9 cellular contexts compared by ENCODE assay signal in genomic region chr6:35736982-35737412, GRCh38. TPM values are rescaled to one million over a fixed set of nuclear protein-coding genes. Genes with fewer than 3 reads are reported as not detected.
DNase-seq lines count a peak whose midpoint lies in the region; ATAC-seq, FAIRE-seq and TF ChIP-seq lines count a peak whose summit lies in the region.
"Had no signal": no experiment of that assay in that cellular context is flagged by ENCODE, and none has a peak within 500 bp of the region (broad histone marks: within the 10 kb centered on the region; RNA-seq: fewer than 3 reads in every experiment).

Gene ARMC12, plus strand, starts transcription at chr6:35737032. Its CDS starts 77 bp downstream, at chr6:35737109.

- H3K4me1 ChIP-seq in A549, result peaks cover 12% of the 10 kb centered on the region
- peaks cover 54% of the 10 kb centered on the region for H3K4me1 ChIP-seq in CD8-positive, alpha-beta T cell (ENCODE audit: insufficient read depth, low read length)

- no peaks in the 10 kb centered on the region for H3K9me3 ChIP-seq in A549
- H3K9me3 ChIP-seq in CD8-positive, alpha-beta T cell (ENCODE audit: low read length), result no peaks in the 10 kb centered on the region

- peak in 1 of 2 experiments; percentile 31; a peak in 3 of 6 replicates for ATAC-seq in A549
- no peak for ATAC-seq in CD8-positive, alpha-beta T cell
- no peak for ATAC-seq in activated CD8-positive, alpha-beta T cell treated with anti-CD3 and anti-CD28 coated beads, Interleukin-2, amount 10 ng/mL, durations not matched to agents 7 days and 5 days
- ATAC-seq in HG03175 (IDR thresholded peaks at IDR 0.05; ENCODE audit: unreplicated experiment), result no peak
- ATAC-seq in GM21737 (IDR thresholded peaks at IDR 0.05; ENCODE audit: unreplicated experiment), result no peak

- no peak for TF ChIP-seq POLR2A in A549 (IDR thresholded peaks at IDR 0.05; ENCODE audit: low read length)

- no peaks in the 10 kb centered on the region for H3K27me3 ChIP-seq in CD8-positive, alpha-beta T cell (ENCODE audit: insufficient read depth, low read length)

- H3K4me1 Mint-ChIP-seq in CD8-positive, alpha-beta T cell (ENCODE audit: low read depth), result peaks cover 47% of the 10 kb centered on the region
- peaks cover 44% of the 10 kb centered on the region for H3K4me1 Mint-ChIP-seq in activated CD8-positive, alpha-beta T cell treated with anti-CD3 and anti-CD28 coated beads, Interleukin-2, amount 10 ng/mL, durations not matched to agents 7 days and 5 days (ENCODE audit: low read depth)
- H3K4me1 Mint-ChIP-seq in neural crest cell, result peaks cover 47% of the 10 kb centered on the region

- CTCF ChIA-PET in A549 (lab: Yijun Ruan, JAX), result interaction anchor here (0.7 to 7.2 kb wide), 42 partner anchors 7 to 443 kb away, joined by 3 to 129 read pairs (median 5); no protein-coding TSS in a partner anchor
- CTCF ChIA-PET in CD8-positive, alpha-beta T cell (lab: Charles Lee), result interaction anchor here (0.6 to 17.2 kb wide), 69 partner anchors 12 to 444 kb away, joined by 3 to 341 read pairs (median 6); partner anchors contain the start of genes DEF6, FANCE, FKBP5 and PPARD
- CTCF ChIA-PET in activated CD8-positive, alpha-beta T cell treated with anti-CD3 and anti-CD28 coated beads, Interleukin-2, amount 10 ng/mL, durations not matched to agents 7 days and 5 days (lab: Charles Lee), result interaction anchor here (0.6 to 10.3 kb wide), 59 partner anchors 10 to 478 kb away, joined by 3 to 259 read pairs (median 8); partner anchors contain the start of genes FKBP5 and RPL10A

- peak within 1 kb of the TSS; percentile 60 to 99; a peak in 4 of 6 replicates for H3K27ac ChIP-seq in A549
- no peak within 1 kb of the TSS for H3K27ac ChIP-seq in CD8-positive, alpha-beta T cell (ENCODE audit: low read depth, low read length)

- POLR2A ChIA-PET in A549 (lab: Yijun Ruan, JAX), result interaction anchor here (0.5 kb wide), 1 partner anchor 53 kb away, joined by 3 read pairs; no protein-coding TSS in a partner anchor
- POLR2A ChIA-PET in CD8-positive, alpha-beta T cell (lab: Charles Lee), result interaction anchor here (0.8 to 2.1 kb wide), 10 partner anchors 9 to 287 kb away, joined by 3 to 9 read pairs (median 4); no protein-coding TSS in a partner anchor
- POLR2A ChIA-PET in activated CD8-positive, alpha-beta T cell treated with anti-CD3 and anti-CD28 coated beads, Interleukin-2, amount 10 ng/mL, durations not matched to agents 7 days and 5 days (lab: Charles Lee), result interaction anchor here (0.7 to 1.7 kb wide), 7 partner anchors 9 to 266 kb away, joined by 3 to 4 read pairs (median 3); no protein-coding TSS in a partner anchor

- no peak within 1 kb of the TSS for H3K4me2 ChIP-seq in A549

- no peaks in the 10 kb centered on the region for H3K9me3 Mint-ChIP-seq in CD8-positive, alpha-beta T cell
- H3K9me3 Mint-ChIP-seq in activated CD8-positive, alpha-beta T cell treated with anti-CD3 and anti-CD28 coated beads, Interleukin-2, amount 10 ng/mL, durations not matched to agents 7 days and 5 days (ENCODE audit: insufficient read depth), result no peaks in the 10 kb centered on the region
- H3K9me3 Mint-ChIP-seq in neural crest cell, result no peaks in the 10 kb centered on the region

- H3K4me3 ChIP-seq in A549, result no peak within 1 kb of the TSS
- no peak within 1 kb of the TSS for H3K4me3 ChIP-seq in CD8-positive, alpha-beta T cell (ENCODE audit: low read depth, low read length)

- peak within 1 kb of the TSS; percentile 66 for H3K27ac Mint-ChIP-seq in CD8-positive, alpha-beta T cell
- peak within 1 kb of the TSS; percentile 58 for H3K27ac Mint-ChIP-seq in activated CD8-positive, alpha-beta T cell treated with anti-CD3 and anti-CD28 coated beads, Interleukin-2, amount 10 ng/mL, durations not matched to agents 7 days and 5 days
- H3K27ac Mint-ChIP-seq in neural crest cell (ENCODE audit: unreplicated experiment), result no peak within 1 kb of the TSS

- TF ChIP-seq EP300 in A549 (IDR thresholded peaks at IDR 0.05), result no peak

- intact Hi-C loops in CD8-positive, alpha-beta T cell (cut with DNase I, micrococcal nuclease), result loop anchor here (1.0 to 5.0 kb wide), 14 partner anchors 9 to 443 kb away; partner anchors contain the start of genes PPARD (in 2 of the 2), DEF6 (in 1 of the 2), FANCE (in 1 of the 2) and FKBP5 (in 1 of the 2)

- H3K36me3 Mint-ChIP-seq in CD8-positive, alpha-beta T cell, result peaks cover 2% of the 10 kb centered on the region
- no peaks in the 10 kb centered on the region for H3K36me3 Mint-ChIP-seq in activated CD8-positive, alpha-beta T cell treated with anti-CD3 and anti-CD28 coated beads, Interleukin-2, amount 10 ng/mL, durations not matched to agents 7 days and 5 days (ENCODE audit: low read depth)
- no peaks in the 10 kb centered on the region for H3K36me3 Mint-ChIP-seq in neural crest cell (ENCODE audit: low read depth)

- 100% methylated on average over 2 of the region's 10 CpGs for WGBS in A549 (ENCODE audit: missing lambda C conversion rate)

- no peaks in the 10 kb centered on the region for H3K36me3 ChIP-seq in CD8-positive, alpha-beta T cell (ENCODE audit: insufficient read depth, low read length)

- H3K4me3 Mint-ChIP-seq in CD8-positive, alpha-beta T cell, result peak within 1 kb of the TSS; percentile 35
- H3K4me3 Mint-ChIP-seq in activated CD8-positive, alpha-beta T cell treated with anti-CD3 and anti-CD28 coated beads, Interleukin-2, amount 10 ng/mL, durations not matched to agents 7 days and 5 days, result no peak within 1 kb of the TSS
- H3K4me3 Mint-ChIP-seq in neural crest cell, result peak within 1 kb of the TSS; percentile 72

- no peaks in the 10 kb centered on the region for H3K27me3 Mint-ChIP-seq in CD8-positive, alpha-beta T cell (ENCODE audit: low read depth)
- H3K27me3 Mint-ChIP-seq in activated CD8-positive, alpha-beta T cell treated with anti-CD3 and anti-CD28 coated beads, Interleukin-2, amount 10 ng/mL, durations not matched to agents 7 days and 5 days (ENCODE audit: low read depth), result no peaks in the 10 kb centered on the region
- no peaks in the 10 kb centered on the region for H3K27me3 Mint-ChIP-seq in neural crest cell (ENCODE audit: low read depth)

- TF ChIP-seq RAD21 in A549 (conservative IDR thresholded peaks at IDR 0.05 in 1 of 2, IDR thresholded peaks at IDR 0.05 in 1 of 2), result no peak

- FAIRE-seq in A549 (lab: Jason Lieb, UNC) (no peak), frontal cortex (lab: Jason Lieb, UNC) (no peak)
- FAIRE-seq: kidney had no signal

- no peak for DNase-seq in A549 (ENCODE audit: low read depth in 1 of 2, low spot score in 1 of 2)
- DNase-seq in CD8-positive, alpha-beta T cell, result no peak
- no peak for DNase-seq in activated CD8-positive, alpha-beta T cell treated with anti-CD3 and anti-CD28 coated beads, Interleukin-2, amount 10 ng/mL, durations not matched to agents 7 days and 5 days
- no peak for DNase-seq in neural crest cell (ENCODE audit: low read depth, low spot score)
- DNase-seq in frontal cortex (ENCODE audit: low spot score in 2 of 2), result no peak
- DNase-seq in NCI-H2171 (lab: John Stamatoyannopoulos, UW), result no peak

- TF ChIP-seq CTCF in A549 (IDR thresholded peaks at IDR 0.05) (no peak), neural crest cell (conservative IDR thresholded peaks at IDR 0.05) (no peak)
- TF ChIP-seq CTCF in CD8-positive, alpha-beta T cell (IDR thresholded peaks at IDR 0.05), result no peak

TF ChIP-seq in A549, 52 proteins besides CTCF, POLR2A, EP300 and RAD21 (continues in another document):
- TF ChIP-seq CBX8 (IDR thresholded peaks at IDR 0.05) (no peak), FOSL2 (IDR thresholded peaks at IDR 0.05) (no peak), FOSL2 (CRISPR knock-in tag; IDR thresholded peaks at IDR 0.05) (no peak), NFE2L2 (conservative IDR thresholded peaks at IDR 0.05; ENCODE audit: low read length) (no peak), MAZ (IDR thresholded peaks at IDR 0.05; ENCODE audit: borderline replicate concordance, low read depth, low read length) (no peak), ZC3H11A (IDR thresholded peaks at IDR 0.05) (no peak), MAFK (IDR thresholded peaks at IDR 0.05; ENCODE audit: partially characterized antibody) (no peak), ELK1 (IDR thresholded peaks at IDR 0.05; ENCODE audit: low read depth, low read length) (no peak), PBX3 (IDR thresholded peaks at IDR 0.05) (no peak), RNF2 (IDR thresholded peaks at IDR 0.05; ENCODE audit: borderline replicate concordance, low read depth) (no peak), BHLHE40 (IDR thresholded peaks at IDR 0.05; ENCODE audit: low read depth, low read length) (no peak)

RNA-seq across cellular contexts. Expression of gene ARMC12, which starts in this region (rescaled TPM):
- polyA plus RNA-seq in A549 (2011; rRNA removed) (0.88 and 0.94 TPM in 2 replicates), A549 (2017; fragmentation: RNase III; extraction: RNeasy Plus Mini Kit Qiagen cat#74134 plus additional on column Dnase treatment) (0.26 to 0.44 TPM (median 0.28 TPM) in 3 replicates)
- 0.48 and 0.50 TPM in 2 replicates for polyA plus RNA-seq in A549 (2012; cell fraction: cytosol; rRNA removed)
- 2.7 and 2.9 TPM in 2 replicates for polyA plus RNA-seq in A549 (2012; cell fraction: nucleus; rRNA removed)
- polyA minus RNA-seq in A549 (2011; rRNA and poly(A)+ RNA removed), result 0.37 and 1.1 TPM in 2 replicates
- 1 to 10 TPM; 1.1 to 1.5 TPM for total RNA-seq in CD8-positive, alpha-beta T cell
- total RNA-seq in activated CD8-positive, alpha-beta T cell treated with anti-CD3 and anti-CD28 coated beads, Interleukin-2, amount 10 ng/mL, durations not matched to agents 7 days and 5 days, result under 1 TPM; 0.37 to 0.45 TPM
- total RNA-seq in neural crest cell (2.7 and 2.9 TPM in 2 replicates), frontal cortex (0.82 TPM)
